Comparison of ENCODE assay signal across 1 cellular context in genomic region chr11:46936138-46937110, GRCh38.
TF ChIP-seq lines count a peak whose summit lies in the region.

Gene CSTPP1 (plus strand): TSS chr11:46936761. CDS start chr11:46936806, 45 bp downstream.

TF ChIP-seq in K562, 482 proteins besides CTCF, POLR2A, EP300 and RAD21 (continued from another document and continues in another):
- TF ChIP-seq ZNF449 (CRISPR knock-in tag; IDR thresholded peaks at IDR 0.05): no peak
- TF ChIP-seq PREB (CRISPR knock-in tag; IDR thresholded peaks at IDR 0.05): no peak
- TF ChIP-seq MTA2 (IDR thresholded peaks at IDR 0.05; ENCODE audit: low read depth): no peak
- TF ChIP-seq ATF7 (IDR thresholded peaks at IDR 0.05): peak; percentile 74
- TF ChIP-seq TFAM (CRISPR knock-in tag; conservative IDR thresholded peaks at IDR 0.05): no peak
- TF ChIP-seq NCOA4 (IDR thresholded peaks at IDR 0.05; ENCODE audit: partially characterized antibody): no peak
- TF ChIP-seq NR2C1 (IDR thresholded peaks at IDR 0.05): peak; percentile 58; the same call in 1 of the 2 replicates
- TF ChIP-seq NR2C1 (tag; IDR thresholded peaks at IDR 0.05): 0 out of 2 replicates have a peak, but pooled peaks have one; percentile 41
- TF ChIP-seq POLR2G (IDR thresholded peaks at IDR 0.05; ENCODE audit: low read depth, low read length): peak; percentile 67
- peak in 1 of 2 experiments; percentile 31; a peak in 1 of 4 replicates for TF ChIP-seq FOXK2 (conservative IDR thresholded peaks at IDR 0.05 in 1 of 2, IDR thresholded peaks at IDR 0.05 in 1 of 2; ENCODE audit: low read depth in 2 of 2)
- no peak for TF ChIP-seq STAT6 (CRISPR knock-in tag; IDR thresholded peaks at IDR 0.05)
- peak; percentile 23; the same call in 1 of the 2 replicates for TF ChIP-seq EP400 (IDR thresholded peaks at IDR 0.05)
- TF ChIP-seq CBFB (CRISPR knock-in tag; IDR thresholded peaks at IDR 0.05): no peak
- peak; percentile 43 for TF ChIP-seq TAF9B (IDR thresholded peaks at IDR 0.05; ENCODE audit: partially characterized antibody)
- no peak for TF ChIP-seq DDX20 (tag; IDR thresholded peaks at IDR 0.05; ENCODE audit: low read depth)
- TF ChIP-seq CLOCK (CRISPR knock-in tag; IDR thresholded peaks at IDR 0.05; ENCODE audit: borderline replicate concordance): no peak
- TF ChIP-seq ZBTB49 (CRISPR knock-in tag; IDR thresholded peaks at IDR 0.05; ENCODE audit: borderline replicate concordance): no peak
- TF ChIP-seq GTF2B (IDR thresholded peaks at IDR 0.05; ENCODE audit: extremely low read depth, insufficient read length): no peak
- TF ChIP-seq RERE (CRISPR knock-in tag; IDR thresholded peaks at IDR 0.05; ENCODE audit: borderline replicate concordance): no peak
- TF ChIP-seq ERF (CRISPR knock-in tag; IDR thresholded peaks at IDR 0.05): no peak
- TF ChIP-seq PPARD (CRISPR knock-in tag; IDR thresholded peaks at IDR 0.05): no peak
- no peak for TF ChIP-seq KAT2B (IDR thresholded peaks at IDR 0.05; ENCODE audit: low read depth, low read length)
- TF ChIP-seq E2F3 (CRISPR knock-in tag; IDR thresholded peaks at IDR 0.05): no peak
- TF ChIP-seq ADNP (tag; IDR thresholded peaks at IDR 0.05): no peak
- peak in 1 of 2 experiments; percentile 92; a peak in 2 of 4 replicates for TF ChIP-seq ZNF639 (CRISPR knock-in tag; conservative IDR thresholded peaks at IDR 0.05 in 1 of 2, IDR thresholded peaks at IDR 0.05 in 1 of 2)
- TF ChIP-seq MYNN (IDR thresholded peaks at IDR 0.05): peak; percentile 60; the same call in 1 of the 2 replicates
- no peak for TF ChIP-seq MYNN (CRISPR knock-in tag; IDR thresholded peaks at IDR 0.05)
- no peak for TF ChIP-seq MLLT1 (IDR thresholded peaks at IDR 0.05)
- TF ChIP-seq ZNF518B (CRISPR knock-in tag; IDR thresholded peaks at IDR 0.05): no peak
- no peak for TF ChIP-seq FOS (IDR thresholded peaks at IDR 0.05; ENCODE audit: extremely low read depth, insufficient read length)
- no peak for TF ChIP-seq CREBBP (IDR thresholded peaks at IDR 0.05; ENCODE audit: low read depth, low read length)
